Comparison of ENCODE assay signal across 15 cellular contexts in genomic region chr5:9288234-9288633, GRCh38.
A peak's percentile ranks its signal among the peaks of the same experiment; 100 is the strongest.
DNase-seq lines count a peak whose midpoint lies in the region; ATAC-seq and TF ChIP-seq lines count a peak whose summit lies in the region.
"Had no signal": no experiment of that assay in that cellular context is flagged by ENCODE, and none has a peak within 500 bp of the region (broad histone marks: within the 10 kb centered on the region; RNA-seq: fewer than 3 reads in every experiment).

No MANE protein-coding gene starts in this region.

- no peak overlapping the region for H2AFZ ChIP-seq in H9 (ENCODE audit: low read length)

- H3K27ac Mint-ChIP-seq in H9 (0 out of 7 replicates have a peak overlapping the region, but pooled peaks of 1 of the 3 experiments have one; percentile 62), endodermal cell (peak overlapping the region; percentile 23)
- H3K27ac Mint-ChIP-seq in natural killer cell treated with Interleukin-12 subunit alpha and Interleukin-12 subunit beta and Interleukin-15 and Interleukin-18, amount 100 ng/mL, for 72 hours = no peak overlapping the region
- H3K27ac Mint-ChIP-seq: activated CD4-positive, alpha-beta T cell treated with anti-CD3 and anti-CD28 coated beads for 36 hours had no signal

- H3K9ac ChIP-seq in H9 (ENCODE audit: extremely low read depth, insufficient read length, low read length) = no peak overlapping the region
- H3K9ac ChIP-seq in endodermal cell (ENCODE audit: extremely low read depth, low read length, poor library complexity, severe bottlenecking) = no peak overlapping the region
- H3K9ac ChIP-seq in liver (ENCODE audit: low read depth in 1 of 2, low read length in 2 of 2) = no peak overlapping the region

- no peak for ATAC-seq in natural killer cell treated with Interleukin-12 subunit alpha and Interleukin-12 subunit beta and Interleukin-15 and Interleukin-18, amount 100 ng/mL, for 72 hours
- ATAC-seq in HG03135 (IDR thresholded peaks at IDR 0.05; ENCODE audit: unreplicated experiment) = no peak
- ATAC-seq: activated CD4-positive, alpha-beta T cell treated with anti-CD3 and anti-CD28 coated beads for 36 hours had no signal

- no peak overlapping the region for H3K14ac ChIP-seq in H9 (ENCODE audit: insufficient read depth, low read length)

- H3K4me1 Mint-ChIP-seq in H9 = peaks cover 5 to 6% of the 10 kb centered on the region in 2 experiments
- H3K4me1 Mint-ChIP-seq in endodermal cell = no peaks in the 10 kb centered on the region
- H3K4me1 Mint-ChIP-seq in natural killer cell treated with Interleukin-12 subunit alpha and Interleukin-12 subunit beta and Interleukin-15 and Interleukin-18, amount 100 ng/mL, for 72 hours (ENCODE audit: low read depth in 2 of 2) = no peaks in the 10 kb centered on the region
- H3K4me1 Mint-ChIP-seq: activated CD4-positive, alpha-beta T cell treated with anti-CD3 and anti-CD28 coated beads for 36 hours had no signal

- H3K79me1 ChIP-seq in H9 (ENCODE audit: insufficient read depth, low read depth, low read length, poor library complexity, severe bottlenecking) = no peaks in the 10 kb centered on the region

- no peak overlapping the region for H3K4me2 ChIP-seq in H9 (ENCODE audit: insufficient read depth, insufficient read length, low read length)

- no peak for TF ChIP-seq CTCF in H9 (conservative IDR thresholded peaks at IDR 0.05)
- no peak for TF ChIP-seq CTCF in endodermal cell (conservative IDR thresholded peaks at IDR 0.05)
- TF ChIP-seq CTCF in liver (IDR thresholded peaks at IDR 0.05; ENCODE audit: low read depth, low read length, missing input control) = no peak
- no peak for TF ChIP-seq CTCF in suprapubic skin (IDR thresholded peaks at IDR 0.05)

- H4K5ac ChIP-seq in H9 (ENCODE audit: insufficient read length, low read depth, low read length) = no peak overlapping the region

- TF ChIP-seq POLR2A in suprapubic skin (IDR thresholded peaks at IDR 0.05) = no peak

- H2BK20ac ChIP-seq in H9 (ENCODE audit: low read depth, low read length, poor library complexity, severe bottlenecking) = no peak overlapping the region

- H3K79me2 ChIP-seq in H9 (ENCODE audit: insufficient read depth, low read length) = no peaks in the 10 kb centered on the region; the same call in 1 of the 2 replicates

- H3K27ac ChIP-seq in H9 (ENCODE audit: insufficient read length, low read depth, low read length) = no peak overlapping the region
- no peak overlapping the region for H3K27ac ChIP-seq in endodermal cell (ENCODE audit: low read depth, low read length)
- H3K27ac ChIP-seq in liver (ENCODE audit: low read depth in 1 of 2, low read length in 2 of 2) = no peak overlapping the region
- H3K27ac ChIP-seq in suprapubic skin = peak overlapping the region; percentile 4

- no peak for TF ChIP-seq EP300 in suprapubic skin (IDR thresholded peaks at IDR 0.05)

- H3K27me3 ChIP-seq in H9 (ENCODE audit: insufficient read depth, low read length) (no peaks in the 10 kb centered on the region), endodermal cell (ENCODE audit: control insufficient read depth, insufficient read depth, low read length, poor library complexity, severe bottlenecking) (no peaks in the 10 kb centered on the region), liver (ENCODE audit: control insufficient read depth in 4 of 4, insufficient read depth in 4 of 4, low read length in 3 of 4) (no peaks in the 10 kb centered on the region), suprapubic skin (no peaks in the 10 kb centered on the region)

- H3K18ac ChIP-seq in H9 (ENCODE audit: insufficient read length, low read depth, low read length) = no peak overlapping the region

- H2AK5ac ChIP-seq in H9 (ENCODE audit: insufficient read length, low read length) = no peak overlapping the region

- H3K56ac ChIP-seq in H9 (ENCODE audit: insufficient read length, low read depth, low read length) = no peak overlapping the region

- no peak overlapping the region for H3K23ac ChIP-seq in H9 (ENCODE audit: insufficient read length, low read depth, low read length)

- no CpG with 5 or more reads among the region's 7 CpGs for WGBS in H9 (ENCODE audit: extremely low coverage, insufficient read length, low lambda C conversion rate)
- 80 to 89% methylated on average over 2 to 7 of the region's 7 CpGs for WGBS in endodermal cell (ENCODE audit: insufficient coverage in 1 of 2, insufficient read length in 1 of 2), 2 experiments
- WGBS in liver = 84% methylated on average over 7 of the region's 7 CpGs
- WGBS in suprapubic skin = 59% methylated on average over 7 of the region's 7 CpGs

- no peak overlapping the region for H2BK12ac ChIP-seq in H9 (ENCODE audit: insufficient read length, low read depth, low read length)

- H3K9me3 ChIP-seq in H9 (ENCODE audit: control insufficient read depth, low read depth, low read length) (no peaks in the 10 kb centered on the region), endodermal cell (ENCODE audit: control insufficient read depth, low read length) (no peaks in the 10 kb centered on the region), liver (ENCODE audit: control insufficient read depth in 4 of 4, low read length in 3 of 4) (no peaks in the 10 kb centered on the region), suprapubic skin (no peaks in the 10 kb centered on the region)

- TF ChIP-seq RAD21 in liver (IDR thresholded peaks at IDR 0.05) = peak in 1 of 2 donors; percentile 43

- H4K8ac ChIP-seq in H9 (replicated peaks; ENCODE audit: insufficient read length, low read depth, low read length) = no peak overlapping the region

- H3K23me2 ChIP-seq in H9 (ENCODE audit: insufficient read length, low read depth, low read length, poor library complexity, severe bottlenecking) = no peaks in the 10 kb centered on the region

- no peak overlapping the region for H4K91ac ChIP-seq in H9 (ENCODE audit: insufficient read length, low read depth, low read length)

- H3K4me3 ChIP-seq in endodermal cell (ENCODE audit: low read length) (no peak overlapping the region), liver (ENCODE audit: low read depth in 1 of 3, low read length in 3 of 3) (no peak overlapping the region), suprapubic skin (no peak overlapping the region)

- H3K4ac ChIP-seq in H9 (ENCODE audit: low read depth, low read length) = no peak overlapping the region

- DNase-seq in H9 (peak; percentile 70), endodermal cell (peak; percentile 76), suprapubic skin (ENCODE audit: low spot score in 2 of 2) (no peak), KG1 (lab: John Stamatoyannopoulos, UW) (no peak), NCI-H1048 (lab: John Stamatoyannopoulos, UW) (no peak)
- no peak for DNase-seq in natural killer cell treated with Interleukin-12 subunit alpha and Interleukin-12 subunit beta and Interleukin-15 and Interleukin-18, amount 100 ng/mL, for 72 hours (ENCODE audit: low spot score)
- DNase-seq: activated CD4-positive, alpha-beta T cell treated with anti-CD3 and anti-CD28 coated beads for 36 hours; activated naive CD4-positive, alpha-beta T cell; COR-L47; foreskin melanocyte; NCI-H2029; NCI-H510A treated with DMSO at 0.1 percent for 48 hours; T1000 had no signal

- no peaks in the 10 kb centered on the region for H4K20me1 ChIP-seq in H9 (ENCODE audit: control insufficient read depth, insufficient read depth, insufficient read length)

- H2BK120ac ChIP-seq in H9 (ENCODE audit: low read depth, low read length, poor library complexity, severe bottlenecking) = no peak overlapping the region

- H3K4me1 ChIP-seq in H9 (ENCODE audit: insufficient read depth, low read length) = no peaks in the 10 kb centered on the region
- no peaks in the 10 kb centered on the region for H3K4me1 ChIP-seq in endodermal cell (ENCODE audit: control insufficient read depth, insufficient read depth, low read length)
- peaks cover 0 to 8% (median 6%) of the 10 kb centered on the region in 4 donors for H3K4me1 ChIP-seq in liver (ENCODE audit: control insufficient read depth in 4 of 4, insufficient read depth in 4 of 4, low read length in 3 of 4)
- peaks cover 17% of the 10 kb centered on the region for H3K4me1 ChIP-seq in suprapubic skin

- H3K9me3 Mint-ChIP-seq in H9 = no peaks in the 10 kb centered on the region
- no peaks in the 10 kb centered on the region for H3K9me3 Mint-ChIP-seq in endodermal cell
- H3K9me3 Mint-ChIP-seq in natural killer cell treated with Interleukin-12 subunit alpha and Interleukin-12 subunit beta and Interleukin-15 and Interleukin-18, amount 100 ng/mL, for 72 hours = peaks cover 9% of the 10 kb centered on the region

- no peak overlapping the region for H2BK15ac ChIP-seq in H9 (ENCODE audit: low read depth, low read length)

- peaks cover 1% of the 10 kb centered on the region; the same call in 1 of the 2 replicates for H3K27me3 Mint-ChIP-seq in H9 (ENCODE audit: low read depth)
- no peaks in the 10 kb centered on the region for H3K27me3 Mint-ChIP-seq in endodermal cell (ENCODE audit: insufficient read depth)
- H3K27me3 Mint-ChIP-seq in natural killer cell treated with Interleukin-12 subunit alpha and Interleukin-12 subunit beta and Interleukin-15 and Interleukin-18, amount 100 ng/mL, for 72 hours = no peaks in the 10 kb centered on the region
- H3K27me3 Mint-ChIP-seq: activated CD4-positive, alpha-beta T cell treated with anti-CD3 and anti-CD28 coated beads for 36 hours had no signal

- H3T11ph ChIP-seq in H9 (ENCODE audit: low read length) = no peak overlapping the region

- peaks cover 6% of the 10 kb centered on the region for H3K36me3 ChIP-seq in endodermal cell (ENCODE audit: control insufficient read depth, insufficient read depth, low read length)
- no peaks in the 10 kb centered on the region for H3K36me3 ChIP-seq in liver (ENCODE audit: control insufficient read depth in 4 of 4, insufficient read depth in 3 of 4, low read depth in 1 of 4, low read length in 3 of 4)
- H3K36me3 ChIP-seq in suprapubic skin = no peaks in the 10 kb centered on the region

- H3K36me3 Mint-ChIP-seq in H9 (ENCODE audit: insufficient read depth in 1 of 3, low read depth in 3 of 3) (peaks cover 0 to 3% (median 0%) of the 10 kb centered on the region in 3 experiments; a peak in 1 of 7 replicates), endodermal cell (ENCODE audit: low read depth) (no peaks in the 10 kb centered on the region)
- H3K36me3 Mint-ChIP-seq in natural killer cell treated with Interleukin-12 subunit alpha and Interleukin-12 subunit beta and Interleukin-15 and Interleukin-18, amount 100 ng/mL, for 72 hours = no peaks in the 10 kb centered on the region

- H3K4me3 Mint-ChIP-seq in H9 = no peak overlapping the region
- no peak overlapping the region for H3K4me3 Mint-ChIP-seq in endodermal cell
- no peak overlapping the region for H3K4me3 Mint-ChIP-seq in natural killer cell treated with Interleukin-12 subunit alpha and Interleukin-12 subunit beta and Interleukin-15 and Interleukin-18, amount 100 ng/mL, for 72 hours
- H3K4me3 Mint-ChIP-seq: activated CD4-positive, alpha-beta T cell treated with anti-CD3 and anti-CD28 coated beads for 36 hours had no signal

- H2BK5ac ChIP-seq in H9 (ENCODE audit: insufficient read length, low read length) = no peak overlapping the region

TF ChIP-seq in liver, 16 proteins besides CTCF, POLR2A, EP300 and RAD21 (continues in another document):
- TF ChIP-seq GABPA (IDR thresholded peaks at IDR 0.05 in 1 of 2, conservative IDR thresholded peaks at IDR 0.05 in 1 of 2) (no peak), YY1 (IDR thresholded peaks at IDR 0.05) (no peak), NR2F2 (IDR thresholded peaks at IDR 0.05) (peak; percentile 72), RXRA (IDR thresholded peaks at IDR 0.05) (no peak), FOXA1 (IDR thresholded peaks at IDR 0.05) (no peak), EGR1 (IDR thresholded peaks at IDR 0.05; ENCODE audit: low read depth in 2 of 2) (no peak)

Comparison
In these comparisons a context has a peak if more than half of its experiments do, and no peak if none do; other contexts are left out.
1. DNase-seq: peak in H9 (single experiment) and endodermal cell (single experiment); none in suprapubic skin (0 of 2), natural killer cell treated with Interleukin-12 subunit alpha and Interleukin-12 subunit beta and Interleukin-15 and Interleukin-18, amount 100 ng/mL, for 72 hours (single experiment), KG1 (single experiment) and NCI-H1048 (single experiment).